Comparison of ENCODE assay signal across 8 cellular contexts in genomic region chr6:26597389-26597766, GRCh38. TPM values are rescaled to one million over a fixed set of nuclear protein-coding genes. Genes with fewer than 3 reads are reported as not detected.
DNase-seq lines count a peak whose midpoint lies in the region; ATAC-seq, FAIRE-seq and TF ChIP-seq lines count a peak whose summit lies in the region.

No MANE protein-coding gene starts in this region.

- H3K36me3 ChIP-seq in KMS-11 (ENCODE audit: insufficient read depth), result no peaks in the 10 kb centered on the region
- H3K36me3 ChIP-seq in ectodermal cell (ENCODE audit: control insufficient read depth, insufficient read depth, low read length), result peaks cover 8% of the 10 kb centered on the region
- H3K36me3 ChIP-seq in muscle layer of colon (ENCODE audit: insufficient read depth, low read length), result peaks cover 27% of the 10 kb centered on the region

- peaks cover 16% of the 10 kb centered on the region for H3K79me2 ChIP-seq in KMS-11 (ENCODE audit: insufficient read depth, low read depth)

- ATAC-seq in A549 (no peak), HG03565 (IDR thresholded peaks at IDR 0.05; ENCODE audit: unreplicated experiment) (no peak)
- ATAC-seq in activated CD4-positive, alpha-beta T cell treated with anti-CD3 and anti-CD28 coated beads for 36 hours, result no peak

- no peaks in the 10 kb centered on the region for H4K20me1 ChIP-seq in KMS-11 (ENCODE audit: insufficient read depth)

- no peak for FAIRE-seq in A549 (lab: Jason Lieb, UNC)

- H3K9me3 Mint-ChIP-seq in activated CD4-positive, alpha-beta T cell treated with anti-CD3 and anti-CD28 coated beads for 36 hours (ENCODE audit: low read depth), result no peaks in the 10 kb centered on the region

- TF ChIP-seq POLR2A in A549 (IDR thresholded peaks at IDR 0.05; ENCODE audit: low read length), result no peak

- DNase-seq in A549 (ENCODE audit: low read depth in 1 of 2, low spot score in 1 of 2), result no peak
- no peak for DNase-seq in stimulated activated CD8-positive, alpha-beta memory T cell treated with anti-CD3 and anti-CD28 coated beads, Interleukin-4, amount 100 ng/mL, for 48 hours
- no peak for DNase-seq in activated CD4-positive, alpha-beta T cell treated with anti-CD3 and anti-CD28 coated beads for 36 hours
- DNase-seq in kidney tubule cell (ENCODE audit: low spot score), result no peak

- H3K27ac ChIP-seq in A549, result peak overlapping the region; percentile 86 to 95
- peak overlapping the region; percentile 57; the same call in 1 of the 2 replicates for H3K27ac ChIP-seq in KMS-11
- H3K27ac ChIP-seq in ectodermal cell (ENCODE audit: insufficient read depth, low read depth, low read length, poor library complexity, severe bottlenecking), result no peak overlapping the region
- peak overlapping the region; percentile 87 for H3K27ac ChIP-seq in muscle layer of colon (ENCODE audit: low read depth, low read length)

- CTCF ChIA-PET in A549 (lab: Yijun Ruan, JAX), result no interaction called here
- CTCF ChIA-PET in activated CD4-positive, alpha-beta T cell treated with anti-CD3 and anti-CD28 coated beads for 36 hours (lab: Charles Lee), result no interaction called here

- H3K9me3 ChIP-seq in A549, result no peaks in the 10 kb centered on the region
- H3K9me3 ChIP-seq in ectodermal cell (ENCODE audit: control insufficient read depth, low read length), result no peaks in the 10 kb centered on the region
- H3K9me3 ChIP-seq in muscle layer of colon (ENCODE audit: low read length), result no peaks in the 10 kb centered on the region

- H2AFZ ChIP-seq in KMS-11 (ENCODE audit: low read depth), result no peak overlapping the region

- peaks cover 21% of the 10 kb centered on the region for H3K36me3 Mint-ChIP-seq in activated CD4-positive, alpha-beta T cell treated with anti-CD3 and anti-CD28 coated beads for 36 hours (ENCODE audit: low read depth)

- H3K27me3 ChIP-seq in KMS-11 (ENCODE audit: insufficient read depth, low read depth) (no peaks in the 10 kb centered on the region), ectodermal cell (ENCODE audit: control insufficient read depth, insufficient read depth, low read length, poor library complexity, severe bottlenecking) (peaks cover 16% of the 10 kb centered on the region), muscle layer of colon (ENCODE audit: control insufficient read depth in 1 of 2, insufficient read depth in 2 of 2, low read length in 2 of 2) (peaks cover 22 to 23% of the 10 kb centered on the region in 2 donors)

- H3K9ac ChIP-seq in KMS-11 (peak overlapping the region; percentile 48; the same call in 1 of the 2 replicates), muscle layer of colon (ENCODE audit: low read length) (peak overlapping the region; percentile 83)

- TF ChIP-seq RAD21 in A549 (conservative IDR thresholded peaks at IDR 0.05 in 1 of 2, IDR thresholded peaks at IDR 0.05 in 1 of 2), result no peak

- no peak for TF ChIP-seq EP300 in A549 (IDR thresholded peaks at IDR 0.05)

- 11% methylated on average over 8 of the region's 10 CpGs for WGBS in A549 (ENCODE audit: missing lambda C conversion rate)
- WGBS in ectodermal cell, 2 experiments, result 12 to 14% methylated on average over 10 of the region's 10 CpGs

- H3K4me1 Mint-ChIP-seq in activated CD4-positive, alpha-beta T cell treated with anti-CD3 and anti-CD28 coated beads for 36 hours, result peaks cover 42% of the 10 kb centered on the region

- POLR2A ChIA-PET in A549 (lab: Yijun Ruan, JAX), result no interaction called here
- POLR2A ChIA-PET in activated CD4-positive, alpha-beta T cell treated with anti-CD3 and anti-CD28 coated beads for 36 hours (lab: Charles Lee), result interaction anchor here (0.6 kb wide), 1 partner anchor 569 kb away, joined by 5 read pairs; no protein-coding TSS in a partner anchor

- TF ChIP-seq CTCF in A549 (IDR thresholded peaks at IDR 0.05) (no peak), KMS-11 (conservative IDR thresholded peaks at IDR 0.05; ENCODE audit: low read depth, low read length) (no peak)

- H3K4me3 Mint-ChIP-seq in activated CD4-positive, alpha-beta T cell treated with anti-CD3 and anti-CD28 coated beads for 36 hours, result no peak overlapping the region

- H3K27me3 Mint-ChIP-seq in activated CD4-positive, alpha-beta T cell treated with anti-CD3 and anti-CD28 coated beads for 36 hours, result peaks cover 12% of the 10 kb centered on the region

- intact Hi-C loops in activated CD4-positive, alpha-beta T cell treated with anti-CD3 and anti-CD28 coated beads for 36 hours (cut with DNase I, micrococcal nuclease), result loop anchor here (2.0 to 5.0 kb wide), 5 partner anchors 61 to 1090 kb away; partner anchors contain the start of gene ZNF322 (in 1 of the 2)

- H3K4me2 ChIP-seq in A549 (peak overlapping the region; percentile 91), KMS-11 (peak overlapping the region; percentile 59)

- peak overlapping the region; percentile 77 for H3K4me3 ChIP-seq in A549
- no peak overlapping the region for H3K4me3 ChIP-seq in KMS-11 (IDR thresholded peaks at IDR 0.05; ENCODE audit: insufficient read depth, low read depth, low read length)
- H3K4me3 ChIP-seq in ectodermal cell (ENCODE audit: insufficient read depth, low read depth, low read length), result peak overlapping the region; percentile 74
- peak overlapping the region; percentile 98 to 99 for H3K4me3 ChIP-seq in muscle layer of colon (ENCODE audit: low read depth in 1 of 2, low read length in 2 of 2)

- peaks cover 4% of the 10 kb centered on the region; the same call in 1 of the 3 replicates for H3K4me1 ChIP-seq in A549
- peaks cover 28% of the 10 kb centered on the region for H3K4me1 ChIP-seq in KMS-11 (ENCODE audit: low read depth, poor library complexity, severe bottlenecking)
- no peaks in the 10 kb centered on the region for H3K4me1 ChIP-seq in ectodermal cell (ENCODE audit: control insufficient read depth, insufficient read depth, low read length)
- H3K4me1 ChIP-seq in muscle layer of colon (ENCODE audit: insufficient read depth, low read length), result peaks cover 14% of the 10 kb centered on the region

- H3K27ac Mint-ChIP-seq in activated CD4-positive, alpha-beta T cell treated with anti-CD3 and anti-CD28 coated beads for 36 hours, result no peak overlapping the region

TF ChIP-seq in A549, 52 proteins besides CTCF, POLR2A, EP300 and RAD21:
- TF ChIP-seq HDAC2 (IDR thresholded peaks at IDR 0.05), result no peak
- TF ChIP-seq POLR2AphosphoS2 (conservative IDR thresholded peaks at IDR 0.05; ENCODE audit: low read length), result no peak
- TF ChIP-seq EHMT2 (IDR thresholded peaks at IDR 0.05; ENCODE audit: low read depth), result no peak
- TF ChIP-seq BCL3 (IDR thresholded peaks at IDR 0.05), result no peak
- no peak for TF ChIP-seq NPAS2 (CRISPR knock-in tag; IDR thresholded peaks at IDR 0.05; ENCODE audit: borderline replicate concordance)
- TF ChIP-seq RNF2 (IDR thresholded peaks at IDR 0.05; ENCODE audit: borderline replicate concordance, low read depth), result no peak
- TF ChIP-seq PBX3 (IDR thresholded peaks at IDR 0.05), result no peak
- TF ChIP-seq CHD2 (IDR thresholded peaks at IDR 0.05; ENCODE audit: low read length, partially characterized antibody), result no peak

RNA-seq across cellular contexts. Expression of gene ABT1, which starts 0.6 kb away (rescaled TPM):
- polyA plus RNA-seq in A549 (2011; rRNA removed) (10.6 and 11.9 TPM in 2 replicates), A549 (2017; fragmentation: RNase III; extraction: RNeasy Plus Mini Kit Qiagen cat#74134 plus additional on column Dnase treatment) (10.6 to 11.5 TPM (median 11.1 TPM) in 3 replicates)
- polyA plus RNA-seq in A549 (2012; cell fraction: cytosol; rRNA removed), result 14.0 and 18.5 TPM in 2 replicates
- 12.6 and 12.9 TPM in 2 replicates for polyA plus RNA-seq in A549 (2012; cell fraction: nucleus; rRNA removed)
- 8.2 and 10.0 TPM in 2 replicates for polyA minus RNA-seq in A549 (2011; rRNA and poly(A)+ RNA removed)
- 17.3 TPM for polyA plus RNA-seq in ectodermal cell (2013, experiment 1 of 4)
- 18.4 TPM for polyA plus RNA-seq in ectodermal cell (2013, experiment 2 of 4)
- 15.8 TPM for polyA plus RNA-seq in ectodermal cell (2013, experiment 3 of 4)
- polyA plus RNA-seq in ectodermal cell (2013, experiment 4 of 4), result 17.1 TPM
- total RNA-seq in activated CD4-positive, alpha-beta T cell treated with anti-CD3 and anti-CD28 coated beads for 36 hours, result 10 to 100 TPM; 21.5 to 24.9 TPM

RNA-seq across cellular contexts. Expression of gene HMGN4, which starts 59.2 kb away (rescaled TPM):
- polyA plus RNA-seq in A549 (2011; rRNA removed), result 59.0 and 62.9 TPM in 2 replicates
- 28.7 and 30.1 TPM in 2 replicates for polyA plus RNA-seq in A549 (2012; cell fraction: cytosol; rRNA removed)
- 10.3 and 11.7 TPM in 2 replicates for polyA plus RNA-seq in A549 (2012; cell fraction: nucleus; rRNA removed)
- polyA plus RNA-seq in A549 (2017; fragmentation: RNase III; extraction: RNeasy Plus Mini Kit Qiagen cat#74134 plus additional on column Dnase treatment), result 52.8 to 55.0 TPM (median 53.0 TPM) in 3 replicates
- polyA minus RNA-seq in A549 (2011; rRNA and poly(A)+ RNA removed), result 15.7 and 16.9 TPM in 2 replicates
- polyA plus RNA-seq in ectodermal cell (2013, experiment 1 of 4), result 76.9 TPM
- 71.1 TPM for polyA plus RNA-seq in ectodermal cell (2013, experiment 2 of 4)
- polyA plus RNA-seq in ectodermal cell (2013, experiment 3 of 4), result 73.8 TPM
- polyA plus RNA-seq in ectodermal cell (2013, experiment 4 of 4), result 79.7 TPM
- total RNA-seq in activated CD4-positive, alpha-beta T cell treated with anti-CD3 and anti-CD28 coated beads for 36 hours, result 10 to 100 TPM; 63.6 to 86.4 TPM
